In genomic region chr3:173395073-173395411, GRCh38 we compare ENCODE assay signal across 8 cellular contexts. TPM values are rescaled to one million over a fixed set of nuclear protein-coding genes. Genes with fewer than 3 reads are reported as not detected.
A peak's percentile ranks its signal among the peaks of the same experiment; 100 is the strongest.
DNase-seq lines count a peak whose midpoint lies in the region; ATAC-seq and TF ChIP-seq lines count a peak whose summit lies in the region.

No MANE protein-coding gene starts in this region.

- intact Hi-C loops in mucosa of descending colon (cut with DNase I, micrococcal nuclease), result no loop called here
- intact Hi-C loops in adrenal gland (cut with DNase I), result no loop called here

- no peak for TF ChIP-seq POLR2A in adrenal gland (IDR thresholded peaks at IDR 0.05)

- H3K27me3 ChIP-seq in adrenal gland, result no peaks in the 10 kb centered on the region

- no peaks in the 10 kb centered on the region for H3K9me3 Mint-ChIP-seq in T-helper 1 cell treated with Interleukin-12 subunit alpha and Interleukin-12 subunit beta and Interleukin-4 antibody, amounts not matched to agents 30 μg/mL and 1 μg/mL, for 36 hours
- H3K9me3 Mint-ChIP-seq in HFFc6, result no peaks in the 10 kb centered on the region

- H3K27ac Mint-ChIP-seq in T-helper 1 cell treated with Interleukin-12 subunit alpha and Interleukin-12 subunit beta and Interleukin-4 antibody, amounts not matched to agents 30 μg/mL and 1 μg/mL, for 36 hours, result no peak overlapping the region
- peak overlapping the region; percentile 98 for H3K27ac Mint-ChIP-seq in HFFc6

- peaks cover 61% of the 10 kb centered on the region for H3K27me3 Mint-ChIP-seq in T-helper 1 cell treated with Interleukin-12 subunit alpha and Interleukin-12 subunit beta and Interleukin-4 antibody, amounts not matched to agents 30 μg/mL and 1 μg/mL, for 36 hours (ENCODE audit: low read depth)
- H3K27me3 Mint-ChIP-seq in HFFc6 (ENCODE audit: insufficient read depth), result peaks cover 11% of the 10 kb centered on the region

- no peaks in the 10 kb centered on the region for H3K9me3 ChIP-seq in mucosa of descending colon
- H3K9me3 ChIP-seq in adrenal gland (replicated peaks in 1 of 3), result no peaks in the 10 kb centered on the region

- DNase-seq in T-helper 1 cell, result no peak
- peak; percentile 38 for DNase-seq in HFFc6
- peak; percentile 95 for DNase-seq in NCI-H2227 treated with DMSO at 0.1 percent for 48 hours (lab: John Stamatoyannopoulos, UW)
- no peak for DNase-seq in coronary artery (ENCODE audit: low spot score)
- peak in 1 of 3 donors; percentile 36 for DNase-seq in mucosa of descending colon
- DNase-seq in adrenal gland, result no peak
- no peak for DNase-seq in NOMO-1 (lab: John Stamatoyannopoulos, UW; ENCODE audit: unreplicated experiment in 2 of 2)

- WGBS in adrenal gland, 4 donors, result 1 to 3% (median 1%) methylated on average over 10 of the region's 10 CpGs

- H3K36me3 ChIP-seq in mucosa of descending colon (ENCODE audit: low read depth) (no peaks in the 10 kb centered on the region), adrenal gland (replicated peaks in 1 of 2) (no peaks in the 10 kb centered on the region)

- H3K4me3 ChIP-seq in coronary artery, result peak overlapping the region; percentile 79
- no peak overlapping the region for H3K4me3 ChIP-seq in mucosa of descending colon
- H3K4me3 ChIP-seq in adrenal gland, result peak overlapping the region in 2 of 4 donors; percentile 49 to 59

- peak; percentile 60 for ATAC-seq in mucosa of descending colon

- H3K27ac ChIP-seq in coronary artery (peak overlapping the region; percentile 74 to 83), adrenal gland (peak overlapping the region in 2 of 5 donors; percentile 66 to 73)

- no peaks in the 10 kb centered on the region for H3K36me3 Mint-ChIP-seq in T-helper 1 cell treated with Interleukin-12 subunit alpha and Interleukin-12 subunit beta and Interleukin-4 antibody, amounts not matched to agents 30 μg/mL and 1 μg/mL, for 36 hours (ENCODE audit: low read depth)
- H3K36me3 Mint-ChIP-seq in HFFc6 (ENCODE audit: low read depth), result no peaks in the 10 kb centered on the region

- no peak for TF ChIP-seq CTCF in HFFc6 (IDR thresholded peaks at IDR 0.05)
- no peak for TF ChIP-seq CTCF in coronary artery (IDR thresholded peaks at IDR 0.05)
- TF ChIP-seq CTCF in mucosa of descending colon (IDR thresholded peaks at IDR 0.05), result no peak
- TF ChIP-seq CTCF in adrenal gland (IDR thresholded peaks at IDR 0.05), result no peak

- peaks cover 7% of the 10 kb centered on the region for H3K4me1 ChIP-seq in mucosa of descending colon (ENCODE audit: low read depth)
- peaks cover 17 to 18% of the 10 kb centered on the region in 2 donors for H3K4me1 ChIP-seq in adrenal gland (replicated peaks in 1 of 2)

- peak overlapping the region; percentile 71 for H3K4me3 Mint-ChIP-seq in T-helper 1 cell treated with Interleukin-12 subunit alpha and Interleukin-12 subunit beta and Interleukin-4 antibody, amounts not matched to agents 30 μg/mL and 1 μg/mL, for 36 hours
- H3K4me3 Mint-ChIP-seq in HFFc6, result peak overlapping the region; percentile 92

- H3K4me1 Mint-ChIP-seq in T-helper 1 cell treated with Interleukin-12 subunit alpha and Interleukin-12 subunit beta and Interleukin-4 antibody, amounts not matched to agents 30 μg/mL and 1 μg/mL, for 36 hours (ENCODE audit: low read depth), result peaks cover 18% of the 10 kb centered on the region
- peaks cover 39% of the 10 kb centered on the region for H3K4me1 Mint-ChIP-seq in HFFc6 (ENCODE audit: low read depth)

RNA-seq across cellular contexts. Expression of gene NLGN1, which starts 2.5 kb away (rescaled TPM):
- 10 to 100 TPM; 10.0 to 17.2 (median 15.7) TPM for total RNA-seq in HFFc6 (2021; fragmentation: NEBNext Ultra II Directional; extraction: Animal tissue kit (Norgen Biotek cat#: 25700))
- total RNA-seq in mucosa of descending colon (10 to 100 TPM in 1 of 3 donors, 1 to 10 TPM in 1, under 1 TPM in 1; 0.43 to 14.3 (median 2.0) TPM), adrenal gland (1 to 10 TPM in 3 of 8 donors, under 1 TPM in 5; 0.30 to 3.7 (median 0.84) TPM)
- 1 to 10 TPM in 1 of 3 donors, under 1 TPM in 2; 0.13 to 2.0 (median 0.64) TPM for polyA plus RNA-seq in adrenal gland

Comparison
In these comparisons a context has a peak if more than half of its experiments do, and no peak if none do; other contexts are left out.
1. DNase-seq: peak in HFFc6 (single experiment) and NCI-H2227 treated with DMSO at 0.1 percent for 48 hours (single experiment); none in T-helper 1 cell (0 of 5), coronary artery (single experiment), adrenal gland (0 of 7) and NOMO-1 (0 of 2).